11 cellular contexts compared by ENCODE assay signal in genomic region chr17:73820686-73821448, GRCh38.
DNase-seq lines count a peak whose midpoint lies in the region; ATAC-seq and TF ChIP-seq lines count a peak whose summit lies in the region.
"Had no signal": no experiment of that assay in that cellular context is flagged by ENCODE, and none has a peak within 500 bp of the region (broad histone marks: within the 10 kb centered on the region; RNA-seq: fewer than 3 reads in every experiment).

No MANE protein-coding gene starts in this region.

- H3K27ac ChIP-seq in gastroesophageal sphincter (no peak overlapping the region), Peyer's patch (no peak overlapping the region)
- H3K27ac ChIP-seq: coronary artery had no signal

- DNase-seq in DMS 273 treated with DMSO at 0.1 percent for 48 hours (lab: John Stamatoyannopoulos, UW) (peak; percentile 61), HT-29 (ENCODE audit: low spot score) (peak; percentile 20), cerebellar cortex (ENCODE audit: low spot score) (peak; percentile 35), mucosa of descending colon (peak in 2 of 3 donors; percentile 40 to 51), AML-193 (lab: John Stamatoyannopoulos, UW) (no peak), Peyer's patch (no peak)
- DNase-seq: activated T-cell treated with anti-CD3 and anti-CD28 coated beads, Interleukin-2, amount 50 U/mL, for 48 hours; T-helper 17 cell had no signal

- no peaks in the 10 kb centered on the region for H3K4me1 ChIP-seq in mucosa of descending colon (ENCODE audit: low read depth)
- peaks cover 0 to 6% (median 0%) of the 10 kb centered on the region in 3 donors for H3K4me1 ChIP-seq in gastroesophageal sphincter
- H3K4me1 ChIP-seq in Peyer's patch = no peaks in the 10 kb centered on the region

- TF ChIP-seq CTCF in mucosa of descending colon (IDR thresholded peaks at IDR 0.05) (no peak), gastroesophageal sphincter (IDR thresholded peaks at IDR 0.05) (peak in 1 of 4 experiments; percentile 9), Peyer's patch (IDR thresholded peaks at IDR 0.05) (peak in 3 of 6 experiments; percentile 21 to 26 (median 24))

- H3K27me3 ChIP-seq in gastroesophageal sphincter = peaks cover 54% of the 10 kb centered on the region
- H3K27me3 ChIP-seq in Peyer's patch = no peaks in the 10 kb centered on the region

- ATAC-seq in mucosa of descending colon (peak; percentile 72), gastroesophageal sphincter (no peak), HG02678 (IDR thresholded peaks at IDR 0.05; ENCODE audit: unreplicated experiment) (no peak)
- ATAC-seq: T-helper 17 cell had no signal

- TF ChIP-seq POLR2A in gastroesophageal sphincter (IDR thresholded peaks at IDR 0.05) = no peak
- TF ChIP-seq POLR2A in Peyer's patch (IDR thresholded peaks at IDR 0.05) = no peak

- H3K36me3 ChIP-seq in mucosa of descending colon (ENCODE audit: low read depth) (no peaks in the 10 kb centered on the region), gastroesophageal sphincter (no peaks in the 10 kb centered on the region), Peyer's patch (no peaks in the 10 kb centered on the region)

- intact Hi-C loops in mucosa of descending colon (cut with DNase I, micrococcal nuclease) = no loop called here

- no peaks in the 10 kb centered on the region for H3K9me3 ChIP-seq in mucosa of descending colon
- H3K9me3 ChIP-seq in gastroesophageal sphincter = no peaks in the 10 kb centered on the region
- H3K9me3 ChIP-seq in Peyer's patch = no peaks in the 10 kb centered on the region

- H3K4me3 ChIP-seq in mucosa of descending colon = no peak overlapping the region
- no peak overlapping the region for H3K4me3 ChIP-seq in gastroesophageal sphincter
- no peak overlapping the region for H3K4me3 ChIP-seq in Peyer's patch
- H3K4me3 ChIP-seq: coronary artery had no signal

- no peak for TF ChIP-seq EP300 in gastroesophageal sphincter (IDR thresholded peaks at IDR 0.05)

- WGBS in gastroesophageal sphincter (ENCODE audit: low coverage in 1 of 2), 2 donors = 44 to 47% methylated on average over 7 to 9 of the region's 20 CpGs

Comparison
In these comparisons a context has a peak if more than half of its experiments do, and no peak if none do; other contexts are left out.
1. DNase-seq: peak in DMS 273 treated with DMSO at 0.1 percent for 48 hours (single experiment), HT-29 (single experiment), cerebellar cortex (single experiment) and mucosa of descending colon (2 of 3); none in AML-193 (0 of 2) and Peyer's patch (0 of 3).